Comparison of ENCODE assay signal across 8 cellular contexts in genomic region chr15:100920516-100921135, GRCh38. TPM values are rescaled to one million over a fixed set of nuclear protein-coding genes. Genes with fewer than 3 reads are reported as not detected.
DNase-seq lines count a peak whose midpoint lies in the region; ATAC-seq and TF ChIP-seq lines count a peak whose summit lies in the region.
"Had no signal": no experiment of that assay in that cellular context is flagged by ENCODE, and none has a peak within 500 bp of the region (broad histone marks: within the 10 kb centered on the region; RNA-seq: fewer than 3 reads in every experiment).

No MANE protein-coding gene starts in this region.

- intact Hi-C loops in MCF 10A (cut with micrococcal nuclease) (no loop called here), esophagus squamous epithelium (cut with DNase I) (no loop called here)

- no peaks in the 10 kb centered on the region for H3K27me3 ChIP-seq in neutrophil
- no peaks in the 10 kb centered on the region for H3K27me3 ChIP-seq in esophagus squamous epithelium

- H3K4me1 ChIP-seq in neutrophil (ENCODE audit: control insufficient read depth in 1 of 2, insufficient read depth in 1 of 2, low read depth in 1 of 2, low read length in 1 of 2) (peaks cover 53 to 65% of the 10 kb centered on the region in 2 experiments), esophagus squamous epithelium (peaks cover 10 to 60% (median 20%) of the 10 kb centered on the region in 3 donors)

- peaks cover 10% of the 10 kb centered on the region for H3K36me3 Mint-ChIP-seq in MCF 10A (ENCODE audit: insufficient read depth, unreplicated experiment)

- in situ Hi-C loops in GM13977 (cut with MboI; ENCODE audit: low pct_unique_long_range_greater_than_20kb, low sequenced_read_pairs, unreplicated experiment): loop anchor here (25.0 kb wide), 2 partner anchors 283 to 342 kb away; partner anchors contain the start of gene CHSY1

- CTCF ChIA-PET in MCF 10A (lab: Yijun Ruan, JAX): interaction anchor here (0.6 to 7.2 kb wide), 8 partner anchors 9 to 569 kb away, joined by 3 to 98 read pairs (median 3); no protein-coding TSS in a partner anchor

- peak; percentile 40 for DNase-seq in GM13977 (ENCODE audit: low spot score)
- no peak for DNase-seq in MCF 10A (ENCODE audit: unreplicated experiment)
- DNase-seq in esophagus squamous epithelium (lab: John Stamatoyannopoulos, UW): no peak
- DNase-seq in NCI-H526 treated with DMSO at 0.1 percent for 48 hours (lab: John Stamatoyannopoulos, UW): no peak
- no peak for DNase-seq in Kasumi-1 (lab: John Stamatoyannopoulos, UW)

- 88 to 90% methylated on average over 8 of the region's 8 CpGs for WGBS in esophagus squamous epithelium, 2 donors

- no peaks in the 10 kb centered on the region for H3K9me3 Mint-ChIP-seq in MCF 10A (ENCODE audit: unreplicated experiment)

- H3K27me3 Mint-ChIP-seq in MCF 10A (ENCODE audit: insufficient read depth, unreplicated experiment): no peaks in the 10 kb centered on the region

- TF ChIP-seq POLR2A in esophagus squamous epithelium (IDR thresholded peaks at IDR 0.05): no peak

- ATAC-seq in HG03432 (IDR thresholded peaks at IDR 0.05; ENCODE audit: unreplicated experiment): peak; percentile 19
- ATAC-seq: gastroesophageal sphincter had no signal

- POLR2A ChIA-PET in MCF 10A (lab: Yijun Ruan, JAX): interaction anchor here (0.5 to 2.7 kb wide), 3 partner anchors 198 to 329 kb away, joined by 3 to 12 read pairs (median 3); partner anchors contain the start of genes ASB7 and LINS1

- no peak overlapping the region for H3K27ac Mint-ChIP-seq in MCF 10A (ENCODE audit: low read depth, unreplicated experiment)

- H3K27ac ChIP-seq in neutrophil: peak overlapping the region; percentile 82
- peak overlapping the region in 1 of 4 donors; percentile 79 for H3K27ac ChIP-seq in esophagus squamous epithelium

- H3K9me3 ChIP-seq in neutrophil (no peaks in the 10 kb centered on the region), esophagus squamous epithelium (no peaks in the 10 kb centered on the region)
- H3K9me3 ChIP-seq: gastroesophageal sphincter had no signal

- no peak for TF ChIP-seq CTCF in GM13977 (IDR thresholded peaks at IDR 0.05; ENCODE audit: extremely low read depth, insufficient read depth, missing control alignments)
- no peak for TF ChIP-seq CTCF in MCF 10A (IDR thresholded peaks at IDR 0.05; ENCODE audit: unreplicated experiment)
- TF ChIP-seq CTCF in neutrophil (IDR thresholded peaks at IDR 0.05): no peak
- TF ChIP-seq CTCF in esophagus squamous epithelium (IDR thresholded peaks at IDR 0.05): no peak

- peak overlapping the region; percentile 73 for H3K4me3 Mint-ChIP-seq in MCF 10A (ENCODE audit: unreplicated experiment)

- peak overlapping the region; percentile 78 to 98 for H3K4me3 ChIP-seq in neutrophil (ENCODE audit: low read depth in 1 of 2, low read length in 1 of 2)
- H3K4me3 ChIP-seq in esophagus squamous epithelium: peak overlapping the region in 1 of 4 donors; percentile 77

- TSS peak; percentile 33 for BruUV-seq in MCF 10A (replicated peaks; lab: Mats Ljungman, UMichigan)

- H3K36me3 ChIP-seq in neutrophil (peaks cover 13% of the 10 kb centered on the region), esophagus squamous epithelium (peaks cover 0 to 19% (median 0%) of the 10 kb centered on the region in 3 donors)

- peaks cover 19% of the 10 kb centered on the region for H3K4me1 Mint-ChIP-seq in MCF 10A (ENCODE audit: insufficient read depth, unreplicated experiment)

RNA-seq across cellular contexts. Expression of gene LRRK1, which starts 1.5 kb away (rescaled TPM):
- 15.4 and 18.0 TPM in 2 replicates for total RNA-seq in MCF 10A (2022)
- 10 to 100 TPM in 2 of 4 donors, 1 to 10 TPM in 2; 5.7 to 12.0 (median 10.0) TPM for total RNA-seq in esophagus squamous epithelium

RNA-seq across cellular contexts. Expression of gene ALDH1A3, which starts 41.0 kb away (rescaled TPM):
- total RNA-seq in MCF 10A (2022) (3.4 and 4.3 TPM in 2 replicates), esophagus squamous epithelium (10 to 100 TPM; 31.9 to 63.0 (median 38.1) TPM)
